In the genomic region with DNA sequence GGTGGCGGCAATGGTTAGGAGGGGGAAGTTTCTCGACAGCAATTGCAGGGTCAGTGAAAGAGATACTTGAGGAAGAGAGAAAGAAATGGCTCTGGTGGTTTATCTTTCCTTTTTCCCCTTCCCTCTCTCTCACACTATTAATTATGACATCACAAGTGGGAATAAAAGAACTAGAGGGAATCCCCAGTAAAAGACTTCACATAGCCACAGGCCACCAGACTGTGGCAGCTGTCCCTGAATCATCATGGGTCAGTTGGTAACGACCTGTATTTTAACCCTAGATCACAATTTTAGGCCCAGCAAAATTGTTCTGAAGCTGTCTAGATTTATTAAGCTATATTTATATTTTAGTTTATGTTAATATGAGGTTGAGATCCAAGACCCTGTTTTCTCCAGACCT, we compare ENCODE assay signal across 10 cellular contexts. TPM values are rescaled to one million over a fixed set of nuclear protein-coding genes. Genes with fewer than 3 reads are reported as not detected.
DNase-seq lines count a peak whose midpoint lies in the region; ATAC-seq and TF ChIP-seq lines count a peak whose summit lies in the region.
"Had no signal": no experiment of that assay in that cellular context is flagged by ENCODE, and none has a peak within 500 bp of the region (broad histone marks: within the 10 kb centered on the region; RNA-seq: fewer than 3 reads in every experiment).

No MANE protein-coding gene starts in this region.

- intact Hi-C loops in lower lobe of right lung (cut with DNase I): no loop called here

- H3K4me1 Mint-ChIP-seq in IgD-negative memory B cell: peaks cover 40 to 62% (median 46%) of the 10 kb centered on the region in 3 donors
- peaks cover 36% of the 10 kb centered on the region for H3K4me1 Mint-ChIP-seq in activated T-helper 17 cell treated with anti-CD3 and anti-CD28 coated beads, Interleukin-2, amount 50 U/mL, for 72 hours

- no peak for TF ChIP-seq CTCF in lower lobe of right lung (IDR thresholded peaks at IDR 0.05)

- no peak for DNase-seq in lower lobe of right lung
- DNase-seq in inferior parietal cortex (ENCODE audit: extremely low spot score): no peak
- DNase-seq in activated CD4-positive, CD25-positive, alpha-beta regulatory T cell treated with anti-CD3 and anti-CD28 coated beads, Interleukin-2, amount 50 U/mL, for 72 hours: no peak
- DNase-seq: activated CD8-positive, alpha-beta memory T cell treated with anti-CD3 and anti-CD28 coated beads, Interleukin-2, amount 50 U/mL, for 48 hours; effector CD4-positive, alpha-beta T cell; NCI-H1417 treated with DMSO at 0.1 percent for 48 hours had no signal

- H3K36me3 Mint-ChIP-seq in IgD-negative memory B cell: peaks cover 10% of the 10 kb centered on the region
- peaks cover 72% of the 10 kb centered on the region for H3K36me3 Mint-ChIP-seq in activated T-helper 17 cell treated with anti-CD3 and anti-CD28 coated beads, Interleukin-2, amount 50 U/mL, for 72 hours (ENCODE audit: low read depth)

- H3K27me3 ChIP-seq in lower lobe of right lung (ENCODE audit: low read depth): no peaks in the 10 kb centered on the region
- H3K27me3 ChIP-seq in subcutaneous abdominal adipose tissue (ENCODE audit: control insufficient read depth in 5 of 5, insufficient read depth in 4 of 5, low read length in 5 of 5): no peaks in the 10 kb centered on the region

- no peaks in the 10 kb centered on the region for H3K9me3 ChIP-seq in lower lobe of right lung
- no peaks in the 10 kb centered on the region for H3K9me3 ChIP-seq in subcutaneous abdominal adipose tissue (ENCODE audit: control insufficient read depth in 5 of 5, low read length in 5 of 5)

- H3K4me3 ChIP-seq in lower lobe of right lung: no peak overlapping the region
- H3K4me3 ChIP-seq in subcutaneous abdominal adipose tissue (ENCODE audit: low read depth in 1 of 5, low read length in 5 of 5): no peak overlapping the region

- ATAC-seq in activated T-helper 17 cell treated with anti-CD3 and anti-CD28 coated beads, Interleukin-2, amount 50 U/mL, for 72 hours (replicated peaks): peak; percentile 42
- ATAC-seq in lower lobe of right lung (peak in 1 of 2 donors; percentile 40), HG02973 (IDR thresholded peaks at IDR 0.05; ENCODE audit: unreplicated experiment) (no peak)

- no peaks in the 10 kb centered on the region for H3K9me3 Mint-ChIP-seq in IgD-negative memory B cell
- no peaks in the 10 kb centered on the region for H3K9me3 Mint-ChIP-seq in activated T-helper 17 cell treated with anti-CD3 and anti-CD28 coated beads, Interleukin-2, amount 50 U/mL, for 72 hours

- H3K27ac ChIP-seq in lower lobe of right lung: peak overlapping the region; percentile 73
- H3K27ac ChIP-seq in subcutaneous abdominal adipose tissue (ENCODE audit: low read depth, low read length): peak overlapping the region; percentile 88

- no peaks in the 10 kb centered on the region for H3K27me3 Mint-ChIP-seq in IgD-negative memory B cell
- no peaks in the 10 kb centered on the region for H3K27me3 Mint-ChIP-seq in activated T-helper 17 cell treated with anti-CD3 and anti-CD28 coated beads, Interleukin-2, amount 50 U/mL, for 72 hours

- peak overlapping the region in 2 of 5 donors; percentile 47 to 57 for H3K9ac ChIP-seq in subcutaneous abdominal adipose tissue (ENCODE audit: low read length in 5 of 5)

- H3K4me3 Mint-ChIP-seq in IgD-negative memory B cell: peak overlapping the region in 1 of 4 donors; percentile 48
- peak overlapping the region; percentile 76 for H3K4me3 Mint-ChIP-seq in activated T-helper 17 cell treated with anti-CD3 and anti-CD28 coated beads, Interleukin-2, amount 50 U/mL, for 72 hours

- H3K36me3 ChIP-seq in lower lobe of right lung: no peaks in the 10 kb centered on the region
- peaks cover 0 to 5% (median 0%) of the 10 kb centered on the region in 5 donors for H3K36me3 ChIP-seq in subcutaneous abdominal adipose tissue (ENCODE audit: control insufficient read depth in 5 of 5, insufficient read depth in 5 of 5, low read length in 5 of 5)

- H3K4me1 ChIP-seq in lower lobe of right lung: peaks cover 67% of the 10 kb centered on the region
- H3K4me1 ChIP-seq in subcutaneous abdominal adipose tissue (ENCODE audit: control insufficient read depth in 5 of 5, insufficient read depth in 5 of 5, low read length in 5 of 5): peaks cover 0 to 24% (median 12%) of the 10 kb centered on the region in 5 donors

- peak overlapping the region in 2 of 3 donors; percentile 60 to 90 for H3K27ac Mint-ChIP-seq in IgD-negative memory B cell
- peak overlapping the region; percentile 96 for H3K27ac Mint-ChIP-seq in activated T-helper 17 cell treated with anti-CD3 and anti-CD28 coated beads, Interleukin-2, amount 50 U/mL, for 72 hours

RNA-seq across cellular contexts. Expression of a gene that starts 40.3 kb away (rescaled TPM):
- 200 TPM for polyA plus RNA-seq in IgD-negative memory B cell
- 100 to 1,000 TPM; 322 to 452 TPM for total RNA-seq in activated T-helper 17 cell treated with anti-CD3 and anti-CD28 coated beads, Interleukin-2, amount 50 U/mL, for 72 hours
- 235 TPM for total RNA-seq in lower lobe of right lung
